In the genomic region with DNA sequence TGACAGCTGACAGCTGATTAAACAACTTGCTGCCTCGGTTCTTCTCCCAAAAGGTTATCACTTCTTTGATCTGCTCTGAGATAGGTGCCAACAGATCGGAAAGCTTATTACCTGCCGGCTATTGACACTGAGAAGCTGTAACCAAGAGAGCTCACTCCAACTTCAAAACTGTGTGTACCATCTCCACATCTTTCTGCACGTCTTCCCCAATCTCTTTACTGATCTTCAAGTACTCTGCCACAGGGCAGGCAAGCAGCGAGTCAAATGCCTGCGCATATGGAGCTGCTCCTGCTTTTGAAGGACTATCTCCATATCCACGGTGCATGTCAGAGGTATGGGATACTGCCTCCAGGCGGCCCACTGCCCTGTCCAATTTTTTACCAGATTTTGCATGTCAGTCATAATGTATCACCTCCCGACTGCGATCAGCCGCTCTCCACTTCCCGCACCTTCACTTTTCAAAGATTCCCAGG, we compare ENCODE assay signal across 1 cellular context.
TF ChIP-seq lines count a peak whose summit lies in the region.

No MANE protein-coding gene starts in this region.

TF ChIP-seq in HepG2, 621 proteins besides CTCF, POLR2A, EP300 and RAD21:
- TF ChIP-seq MED8 (CRISPR knock-in tag; IDR thresholded peaks at IDR 0.05; ENCODE audit: insufficient replicate concordance) (no peak), SMAD3 (CRISPR knock-in tag; IDR thresholded peaks at IDR 0.05) (no peak), GTF2F1 (IDR thresholded peaks at IDR 0.05; ENCODE audit: low read length) (no peak), NFE2L1 (CRISPR knock-in tag; IDR thresholded peaks at IDR 0.05; ENCODE audit: borderline replicate concordance) (no peak), HNRNPUL1 (IDR thresholded peaks at IDR 0.05; ENCODE audit: low read depth, low read length) (no peak), ZBTB38 (CRISPR knock-in tag; IDR thresholded peaks at IDR 0.05) (no peak), RFX1 (IDR thresholded peaks at IDR 0.05) (no peak), ZNF44 (CRISPR knock-in tag; IDR thresholded peaks at IDR 0.05) (no peak), ATAD3A (CRISPR knock-in tag; IDR thresholded peaks at IDR 0.05) (no peak)
- TF ChIP-seq, protein P1, sequence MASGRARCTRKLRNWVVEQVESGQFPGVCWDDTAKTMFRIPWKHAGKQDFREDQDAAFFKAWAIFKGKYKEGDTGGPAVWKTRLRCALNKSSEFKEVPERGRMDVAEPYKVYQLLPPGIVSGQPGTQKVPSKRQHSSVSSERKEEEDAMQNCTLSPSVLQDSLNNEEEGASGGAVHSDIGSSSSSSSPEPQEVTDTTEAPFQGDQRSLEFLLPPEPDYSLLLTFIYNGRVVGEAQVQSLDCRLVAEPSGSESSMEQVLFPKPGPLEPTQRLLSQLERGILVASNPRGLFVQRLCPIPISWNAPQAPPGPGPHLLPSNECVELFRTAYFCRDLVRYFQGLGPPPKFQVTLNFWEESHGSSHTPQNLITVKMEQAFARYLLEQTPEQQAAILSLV (CRISPR knock-in tag; IDR thresholded peaks at IDR 0.05; ENCODE audit: borderline replicate concordance): no peak
- TF ChIP-seq, protein P2, sequence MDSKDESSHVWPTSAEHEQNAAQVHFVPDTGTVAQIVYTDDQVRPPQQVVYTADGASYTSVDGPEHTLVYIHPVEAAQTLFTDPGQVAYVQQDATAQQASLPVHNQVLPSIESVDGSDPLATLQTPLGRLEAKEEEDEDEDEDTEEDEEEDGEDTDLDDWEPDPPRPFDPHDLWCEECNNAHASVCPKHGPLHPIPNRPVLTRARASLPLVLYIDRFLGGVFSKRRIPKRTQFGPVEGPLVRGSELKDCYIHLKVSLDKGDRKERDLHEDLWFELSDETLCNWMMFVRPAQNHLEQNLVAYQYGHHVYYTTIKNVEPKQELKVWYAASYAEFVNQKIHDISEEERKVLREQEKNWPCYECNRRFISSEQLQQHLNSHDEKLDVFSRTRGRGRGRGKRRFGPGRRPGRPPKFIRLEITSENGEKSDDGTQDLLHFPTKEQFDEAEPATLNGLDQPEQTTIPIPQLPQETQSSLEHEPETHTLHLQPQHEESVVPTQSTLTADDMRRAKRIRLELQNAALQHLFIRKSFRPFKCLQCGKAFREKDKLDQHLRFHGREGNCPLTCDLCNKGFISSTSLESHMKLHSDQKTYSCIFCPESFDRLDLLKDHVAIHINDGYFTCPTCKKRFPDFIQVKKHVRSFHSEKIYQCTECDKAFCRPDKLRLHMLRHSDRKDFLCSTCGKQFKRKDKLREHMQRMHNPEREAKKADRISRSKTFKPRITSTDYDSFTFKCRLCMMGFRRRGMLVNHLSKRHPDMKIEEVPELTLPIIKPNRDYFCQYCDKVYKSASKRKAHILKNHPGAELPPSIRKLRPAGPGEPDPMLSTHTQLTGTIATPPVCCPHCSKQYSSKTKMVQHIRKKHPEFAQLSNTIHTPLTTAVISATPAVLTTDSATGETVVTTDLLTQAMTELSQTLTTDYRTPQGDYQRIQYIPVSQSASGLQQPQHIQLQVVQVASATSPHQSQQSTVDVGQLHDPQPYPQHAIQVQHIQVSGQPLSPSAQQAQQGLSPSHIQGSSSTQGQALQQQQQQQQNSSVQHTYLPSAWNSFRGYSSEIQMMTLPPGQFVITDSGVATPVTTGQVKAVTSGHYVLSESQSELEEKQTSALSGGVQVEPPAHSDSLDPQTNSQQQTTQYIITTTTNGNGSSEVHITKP (CRISPR knock-in tag; IDR thresholded peaks at IDR 0.05; ENCODE audit: low read depth): no peak
